9 cellular contexts compared by ENCODE assay signal in the genomic region with DNA sequence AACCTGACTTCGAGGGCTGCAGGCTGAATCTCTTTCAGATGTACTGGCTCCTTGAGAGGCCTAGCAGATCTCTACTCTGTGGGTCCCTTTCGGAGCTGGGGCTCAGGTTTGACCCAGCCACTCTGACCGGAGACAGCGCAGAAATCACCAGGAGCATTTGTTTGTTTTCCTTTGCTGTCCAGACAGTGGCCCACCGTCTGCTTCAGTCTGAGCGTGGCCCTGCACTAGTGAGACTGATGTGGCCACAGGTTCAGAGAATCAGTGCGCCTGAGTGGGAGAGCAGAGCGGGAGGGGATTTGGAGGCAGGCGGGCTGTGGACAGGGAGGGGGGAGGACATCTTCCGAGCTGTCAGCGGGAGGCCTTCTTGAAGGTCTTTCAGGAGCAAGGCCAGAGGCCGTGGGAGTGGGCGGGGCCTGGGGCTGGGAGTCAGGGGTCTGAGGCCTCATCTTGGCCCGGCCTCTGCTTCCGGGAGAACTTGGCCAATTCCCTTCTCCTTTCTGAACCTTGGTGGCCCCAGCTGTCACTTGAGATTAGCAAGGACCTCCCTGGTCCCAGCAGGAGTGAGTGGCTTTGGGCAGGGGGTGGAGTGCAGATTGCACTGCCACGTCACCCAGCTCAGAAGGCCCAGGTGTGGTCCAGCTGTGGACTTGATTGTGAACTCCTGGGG. TPM values are rescaled to one million over a fixed set of nuclear protein-coding genes. Genes with fewer than 3 reads are reported as not detected.
A peak's percentile ranks its signal among the peaks of the same experiment; 100 is the strongest.
DNase-seq lines count a peak whose midpoint lies in the region; ATAC-seq and TF ChIP-seq lines count a peak whose summit lies in the region.
"Had no signal": no experiment of that assay in that cellular context is flagged by ENCODE, and none has a peak within 500 bp of the region (broad histone marks: within the 10 kb centered on the region; RNA-seq: fewer than 3 reads in every experiment).

No MANE protein-coding gene starts in this region.

- no peaks in the 10 kb centered on the region for H3K79me1 ChIP-seq in mesendoderm (ENCODE audit: low read length)

- H3K4me1 Mint-ChIP-seq in activated CD8-positive, alpha-beta memory T cell treated with anti-CD3 and anti-CD28 coated beads, Interleukin-2, amount 10 ng/mL, durations not matched to agents 7 days and 5 days: peaks cover 95% of the 10 kb centered on the region

- H2AK5ac ChIP-seq in mesendoderm (ENCODE audit: low read length): no peak overlapping the region

- H3K27ac Mint-ChIP-seq in activated CD8-positive, alpha-beta memory T cell treated with anti-CD3 and anti-CD28 coated beads, Interleukin-2, amount 10 ng/mL, durations not matched to agents 7 days and 5 days: peak overlapping the region; percentile 99

- H3K36me3 ChIP-seq in duodenal mucosa (ENCODE audit: control insufficient read depth in 1 of 2, insufficient read depth in 2 of 2, low read length in 2 of 2) (peaks cover 0 to 5% of the 10 kb centered on the region in 2 donors), mesendoderm (ENCODE audit: control insufficient read depth, insufficient read depth, low read length) (no peaks in the 10 kb centered on the region), transverse colon (no peaks in the 10 kb centered on the region)

- H3K4me2 ChIP-seq in mesendoderm (ENCODE audit: low read length): no peak overlapping the region

- H3K18ac ChIP-seq in mesendoderm (ENCODE audit: low read length): no peak overlapping the region

- H3K36me3 Mint-ChIP-seq in activated CD8-positive, alpha-beta memory T cell treated with anti-CD3 and anti-CD28 coated beads, Interleukin-2, amount 10 ng/mL, durations not matched to agents 7 days and 5 days: peaks cover 65% of the 10 kb centered on the region

- in situ Hi-C loops in transverse colon (cut with MboI; ENCODE audit: low pct_ligation_motif_present in 1 of 4, low pct_unique_long_range_greater_than_20kb in 1 of 4, low sequenced_read_pairs in 3 of 4): no loop called here
- in situ Hi-C loops in ACHN (cut with HindIII; ENCODE audit: low pct_ligation_motif_present, low pct_unique_long_range_greater_than_20kb, low sequenced_read_pairs): no loop called here

- H3K27me3 ChIP-seq in duodenal mucosa (ENCODE audit: control insufficient read depth in 1 of 2, insufficient read depth in 2 of 2, low read length in 2 of 2) (no peaks in the 10 kb centered on the region), mesendoderm (ENCODE audit: insufficient read depth, low read length, poor library complexity) (no peaks in the 10 kb centered on the region), transverse colon (no peaks in the 10 kb centered on the region)

- no peaks in the 10 kb centered on the region for H3K27me3 Mint-ChIP-seq in activated CD8-positive, alpha-beta memory T cell treated with anti-CD3 and anti-CD28 coated beads, Interleukin-2, amount 10 ng/mL, durations not matched to agents 7 days and 5 days

- no peaks in the 10 kb centered on the region for H3K79me2 ChIP-seq in mesendoderm (ENCODE audit: control insufficient read depth, insufficient read depth, low read length)

- H3K9ac ChIP-seq in duodenal mucosa (ENCODE audit: low read depth in 1 of 2, low read length in 2 of 2) (peak overlapping the region in 1 of 2 donors; percentile 12), mesendoderm (ENCODE audit: low read length) (no peak overlapping the region)

- no peak overlapping the region for H3K4ac ChIP-seq in mesendoderm (ENCODE audit: low read depth, low read length)

- H3K4me1 ChIP-seq in duodenal mucosa (ENCODE audit: control insufficient read depth in 1 of 2, insufficient read depth in 2 of 2, low read length in 2 of 2) (peaks cover 45 to 70% of the 10 kb centered on the region in 2 donors), mesendoderm (ENCODE audit: control insufficient read depth, low read depth, low read length) (no peaks in the 10 kb centered on the region), transverse colon (peaks cover 9 to 67% (median 34%) of the 10 kb centered on the region in 4 donors)

- ATAC-seq in activated CD8-positive, alpha-beta memory T cell treated with anti-CD3 and anti-CD28 coated beads, Interleukin-2, amount 10 ng/mL, durations not matched to agents 7 days and 5 days: no peak
- ATAC-seq in HG02840 (IDR thresholded peaks at IDR 0.05; ENCODE audit: low FRiP score, unreplicated experiment): no peak

- no peak overlapping the region for H3K56ac ChIP-seq in mesendoderm (ENCODE audit: low read length)

- H3K9me3 ChIP-seq in duodenal mucosa (ENCODE audit: control insufficient read depth in 1 of 2, low read length in 2 of 2) (no peaks in the 10 kb centered on the region), transverse colon (no peaks in the 10 kb centered on the region)

- no CpG with 5 or more reads among the region's 16 CpGs for WGBS in mesendoderm (ENCODE audit: extremely low coverage, insufficient coverage, low lambda C conversion rate)
- WGBS in transverse colon (ENCODE audit: low coverage in 1 of 2), 2 donors: 83% methylated on average over 16 of the region's 16 CpGs; no CpG with 5 or more reads in 1 of the 2 donors

- intact Hi-C loops in transverse colon (cut with DNase I; ENCODE audit: low total_unique reads): no loop called here

- no peak overlapping the region for H2BK5ac ChIP-seq in mesendoderm (ENCODE audit: low read length)

- no peak for TF ChIP-seq CTCF in transverse colon (IDR thresholded peaks at IDR 0.05)

- CTCF ChIA-PET in activated CD8-positive, alpha-beta memory T cell treated with anti-CD3 and anti-CD28 coated beads, Interleukin-2, amount 10 ng/mL, durations not matched to agents 7 days and 5 days (lab: Charles Lee): interaction anchor here (0.6 to 8.2 kb wide), 5 partner anchors 16 to 50 kb away, joined by 3 to 104 read pairs (median 5); no protein-coding TSS in a partner anchor

- H2BK120ac ChIP-seq in mesendoderm (ENCODE audit: low read depth, low read length): no peak overlapping the region

- no peak overlapping the region for H2BK15ac ChIP-seq in mesendoderm (replicated peaks; ENCODE audit: low read depth)

- H4K5ac ChIP-seq in mesendoderm (ENCODE audit: low read length): no peak overlapping the region

- no peak for TF ChIP-seq POLR2A in transverse colon (IDR thresholded peaks at IDR 0.05)

- H3K27ac ChIP-seq in duodenal mucosa (ENCODE audit: low read depth, low read length) (peak overlapping the region; percentile 24), mesendoderm (ENCODE audit: low read depth, low read length) (no peak overlapping the region), transverse colon (peak overlapping the region; percentile 55 to 81 (median 73))

- no peak for TF ChIP-seq EP300 in transverse colon (IDR thresholded peaks at IDR 0.05; ENCODE audit: low read depth)

- H3K4me3 Mint-ChIP-seq in activated CD8-positive, alpha-beta memory T cell treated with anti-CD3 and anti-CD28 coated beads, Interleukin-2, amount 10 ng/mL, durations not matched to agents 7 days and 5 days: peak overlapping the region; percentile 62

- no peak overlapping the region for H4K8ac ChIP-seq in mesendoderm (ENCODE audit: low read depth, low read length)

- H3K4me3 ChIP-seq in duodenal mucosa (ENCODE audit: low read depth in 1 of 2, low read length in 2 of 2): no peak overlapping the region
- H3K4me3 ChIP-seq in mesendoderm (ENCODE audit: low read length): no peak overlapping the region
- no peak overlapping the region for H3K4me3 ChIP-seq in transverse colon

- H3K9me3 Mint-ChIP-seq in activated CD8-positive, alpha-beta memory T cell treated with anti-CD3 and anti-CD28 coated beads, Interleukin-2, amount 10 ng/mL, durations not matched to agents 7 days and 5 days (ENCODE audit: low read depth): no peaks in the 10 kb centered on the region

- no peak for DNase-seq in activated CD8-positive, alpha-beta memory T cell treated with anti-CD3 and anti-CD28 coated beads, Interleukin-2, amount 10 ng/mL, durations not matched to agents 7 days and 5 days
- no peak for DNase-seq in activated CD8-positive, alpha-beta memory T cell treated with anti-CD3 and anti-CD28 coated beads for 24 hours
- DNase-seq in mesendoderm: peak; percentile 45
- DNase-seq in transverse colon: no peak
- no peak for DNase-seq in SW480 (ENCODE audit: low spot score)
- DNase-seq in ACHN: no peak
- DNase-seq: activated CD4-positive, alpha-beta T cell treated with anti-CD3 and anti-CD28 coated beads, Interleukin-2, amount 50 U/mL, for 48 hours had no signal

- H3K23ac ChIP-seq in mesendoderm (ENCODE audit: low read length): no peak overlapping the region

RNA-seq across cellular contexts. Expression of a gene that starts 8.1 kb away (rescaled TPM):
- 100 to 1,000 TPM; 294 to 370 TPM for total RNA-seq in activated CD8-positive, alpha-beta memory T cell treated with anti-CD3 and anti-CD28 coated beads, Interleukin-2, amount 10 ng/mL, durations not matched to agents 7 days and 5 days
- 0.77 TPM for polyA plus RNA-seq in mesendoderm (2013, experiment 1 of 2)
- polyA plus RNA-seq in mesendoderm (2013, experiment 2 of 2): 0.66 TPM
- 10 to 100 TPM; 11.1 to 17.3 (median 15.3) TPM for total RNA-seq in transverse colon

RNA-seq across cellular contexts. Expression of a gene that starts 54.9 kb away (rescaled TPM):
- 10 to 100 TPM; 34.6 to 38.3 TPM for total RNA-seq in activated CD8-positive, alpha-beta memory T cell treated with anti-CD3 and anti-CD28 coated beads, Interleukin-2, amount 10 ng/mL, durations not matched to agents 7 days and 5 days
- 5.8 TPM for polyA plus RNA-seq in mesendoderm (2013, experiment 1 of 2)
- 4.2 TPM for polyA plus RNA-seq in mesendoderm (2013, experiment 2 of 2)
- 100 to 1,000 TPM; 101 to 136 (median 116) TPM for total RNA-seq in transverse colon

Comparison
In these comparisons a context has a peak if more than half of its experiments do, and no peak if none do; other contexts are left out.
1. RNA of a gene that starts 8.1 kb away (total RNA-seq): 294 to 370 TPM in activated CD8-positive, alpha-beta memory T cell treated with anti-CD3 and anti-CD28 coated beads, Interleukin-2, amount 10 ng/mL, durations not matched to agents 7 days and 5 days; 11.1 to 17.3 TPM in transverse colon; every median in the first group is over 10 times any median in the second.